Comparison of ENCODE assay signal across 10 cellular contexts in genomic region chr15:51917493-51917892, GRCh38. TPM values are rescaled to one million over a fixed set of nuclear protein-coding genes. Genes with fewer than 3 reads are reported as not detected.
DNase-seq lines count a peak whose midpoint lies in the region; ATAC-seq, FAIRE-seq and TF ChIP-seq lines count a peak whose summit lies in the region.
"Had no signal": no experiment of that assay in that cellular context is flagged by ENCODE, and none has a peak within 500 bp of the region (broad histone marks: within the 10 kb centered on the region; RNA-seq: fewer than 3 reads in every experiment).

No MANE protein-coding gene starts in this region.

- H3K36me3 Mint-ChIP-seq in astrocyte (ENCODE audit: low read depth, unreplicated experiment) = peaks cover 10% of the 10 kb centered on the region

- H3K79me2 ChIP-seq in astrocyte (ENCODE audit: insufficient read depth, low read length) = no peaks in the 10 kb centered on the region

- H3K9ac ChIP-seq in astrocyte (ENCODE audit: low read length) = no peak overlapping the region

- no peaks in the 10 kb centered on the region for H3K9me3 Mint-ChIP-seq in astrocyte (ENCODE audit: unreplicated experiment)

- no peak overlapping the region for H3K4me3 Mint-ChIP-seq in astrocyte (ENCODE audit: unreplicated experiment)

- no peaks in the 10 kb centered on the region for H4K20me1 ChIP-seq in astrocyte (ENCODE audit: insufficient read depth, low read length)

- no peaks in the 10 kb centered on the region for H3K27me3 Mint-ChIP-seq in astrocyte (ENCODE audit: low read depth, unreplicated experiment)

- DNase-seq in NCI-H748 (lab: John Stamatoyannopoulos, UW; ENCODE audit: unreplicated experiment) = peak; percentile 37
- no peak for DNase-seq in NCI-H748 treated with DMSO at 0.1 percent for 48 hours (lab: John Stamatoyannopoulos, UW)
- DNase-seq in LNCaP clone FGC (ENCODE audit: low read depth) = no peak
- DNase-seq in astrocyte (ENCODE audit: low read depth) = no peak
- peak; percentile 23 for DNase-seq in myocyte (ENCODE audit: low read depth)
- DNase-seq: DMS79 had no signal

- no peaks in the 10 kb centered on the region for H3K4me1 Mint-ChIP-seq in astrocyte (ENCODE audit: low read depth, unreplicated experiment)

- H3K4me2 ChIP-seq in astrocyte (ENCODE audit: low read length) = no peak overlapping the region

- no peak overlapping the region for H3K27ac ChIP-seq in astrocyte (ENCODE audit: low read depth, low read length)
- H3K27ac ChIP-seq: SJSA1 had no signal

- H3K9me3 ChIP-seq in astrocyte (ENCODE audit: insufficient read depth, low read depth, low read length) = no peaks in the 10 kb centered on the region
- H3K9me3 ChIP-seq: SJSA1 had no signal

- peak; percentile 41; the same call in 1 of the 2 replicates for TF ChIP-seq CTCF in LNCaP clone FGC (IDR thresholded peaks at IDR 0.05; ENCODE audit: control insufficient read depth, extremely low read depth, insufficient read depth)
- TF ChIP-seq CTCF in astrocyte (IDR thresholded peaks at IDR 0.05; ENCODE audit: insufficient read depth, low read depth, low read length) = peak; percentile 16

- no peaks in the 10 kb centered on the region for H3K27me3 ChIP-seq in astrocyte (ENCODE audit: insufficient read depth, low read length)
- H3K27me3 ChIP-seq: SJSA1 had no signal

- no peak for FAIRE-seq in astrocyte (lab: Jason Lieb, UNC)

- H3K4me1 ChIP-seq in astrocyte (ENCODE audit: insufficient read depth, low read length) = no peaks in the 10 kb centered on the region
- H3K4me1 ChIP-seq: SJSA1 had no signal

- ATAC-seq in HG03354 (IDR thresholded peaks at IDR 0.05; ENCODE audit: poor library complexity, severe bottlenecking, unreplicated experiment) (no peak), HG03139 (IDR thresholded peaks at IDR 0.05; ENCODE audit: unreplicated experiment) (no peak), GM18858 (IDR thresholded peaks at IDR 0.05; ENCODE audit: unreplicated experiment) (no peak)

- H2AFZ ChIP-seq in astrocyte (ENCODE audit: low read depth, low read length) = no peak overlapping the region

- peaks cover 21% of the 10 kb centered on the region for H3K36me3 ChIP-seq in astrocyte (ENCODE audit: insufficient read depth, low read length)

- no peak overlapping the region for H3K4me3 ChIP-seq in LNCaP clone FGC (ENCODE audit: low read depth, low read length)
- H3K4me3 ChIP-seq in astrocyte (ENCODE audit: insufficient read depth, low read depth, low read length) = no peak overlapping the region
- H3K4me3 ChIP-seq: SJSA1 had no signal

- no peak overlapping the region for H3K27ac Mint-ChIP-seq in astrocyte (ENCODE audit: unreplicated experiment)

RNA-seq across cellular contexts. Expression of gene LEO1, which starts 54.1 kb away (rescaled TPM):
- 24.1 and 25.5 TPM in 2 replicates for total RNA-seq in astrocyte
- total RNA-seq in myocyte = 26.6 and 35.0 TPM in 2 replicates
- polyA plus RNA-seq in myocyte (2012) = 11.3 TPM

Comparison
In these comparisons a context has a peak if more than half of its experiments do, and no peak if none do; other contexts are left out.
1. DNase-seq: peak in NCI-H748 (single experiment) and myocyte (single experiment); none in NCI-H748 treated with DMSO at 0.1 percent for 48 hours (single experiment), LNCaP clone FGC (single experiment) and astrocyte (single experiment).